ENCODE assay signal across 25 cellular contexts in genomic region chr6:12298017-12298958, GRCh38.
"Had no signal": no experiment of that assay in that cellular context is flagged by ENCODE, and none has a peak within 500 bp of the region (broad histone marks: within the 10 kb centered on the region; RNA-seq: fewer than 3 reads in every experiment).

No MANE protein-coding gene starts in this region.

- DNase-seq: activated CD4-positive, alpha-beta T cell treated with anti-CD3 and anti-CD28 coated beads, Interleukin-2, amount 50 U/mL, for 1 hour; activated CD8-positive, alpha-beta memory T cell treated with anti-CD3 and anti-CD28 coated beads for 24 hours; activated effector memory CD4-positive, alpha-beta T cell treated with anti-CD3 and anti-CD28 coated beads, Interleukin-2, amount 50 U/mL, for 16 hours; activated T-cell treated with anti-CD3 and anti-CD28 coated beads, Interleukin-2, amount 50 U/mL, for 72 hours; effector memory CD8-positive, alpha-beta T cell; foreskin melanocyte; head of caudate nucleus; kidney; occipital lobe; right cardiac atrium; stimulated activated CD4-positive, alpha-beta T cell treated with anti-CD3 and anti-CD28 coated beads, Interleukin-15, amount 100 ng/mL, for 24 hours; stimulated activated CD4-positive, alpha-beta T cell treated with anti-CD3 and anti-CD28 coated beads, Interleukin-2, amount 100 ng/mL, for 48 hours; stimulated activated naive CD8-positive, alpha-beta T cell treated with anti-CD3 and anti-CD28 coated beads, Interleukin-15, amount 100 ng/mL, for 72 hours; T-helper 1 cell; T1000 had no signal

- H3K4me1 ChIP-seq: breast epithelium had no signal

- ATAC-seq: activated CD4-positive, CD25-positive, alpha-beta regulatory T cell treated with anti-CD3 and anti-CD28 coated beads, Interleukin-2, amount 50 U/mL, for 24 hours; activated T-cell treated with anti-CD3 and anti-CD28 coated beads, Interleukin-2, amount 50 U/mL, for 72 hours; effector memory CD8-positive, alpha-beta T cell; left lobe of liver; right cardiac atrium; stimulated activated naive CD8-positive, alpha-beta T cell treated with anti-CD3 and anti-CD28 coated beads, Interleukin-15, amount 100 ng/mL, for 72 hours had no signal

- H3K9me3 Mint-ChIP-seq: activated naive CD4-positive, alpha-beta T cell treated with anti-CD3 and anti-CD28 coated beads, Interleukin-2, amount 50 U/mL, for 24 hours; activated T-cell treated with anti-CD3 and anti-CD28 coated beads, Interleukin-2, amount 50 U/mL, for 72 hours; dendritic cell treated with granulocyte-macrophage colony-stimulating factor and Interleukin-4, amounts not matched to agents 40 ng/mL and 50 ng/mL, for 4 days; effector memory CD8-positive, alpha-beta T cell; stimulated activated naive CD8-positive, alpha-beta T cell treated with anti-CD3 and anti-CD28 coated beads, Interleukin-15, amount 100 ng/mL, for 72 hours had no signal

- H3K27me3 ChIP-seq: ascending aorta, breast epithelium, suprapubic skin had no signal

- H3K36me3 ChIP-seq: ascending aorta, breast epithelium, suprapubic skin had no signal

- H3K4me1 Mint-ChIP-seq: activated naive CD4-positive, alpha-beta T cell treated with anti-CD3 and anti-CD28 coated beads, Interleukin-2, amount 50 U/mL, for 24 hours; stimulated activated naive CD8-positive, alpha-beta T cell treated with anti-CD3 and anti-CD28 coated beads, Interleukin-15, amount 100 ng/mL, for 72 hours had no signal

- H3K9me3 ChIP-seq: ascending aorta, breast epithelium, suprapubic skin had no signal

- H3K4me3 Mint-ChIP-seq: activated naive CD4-positive, alpha-beta T cell treated with anti-CD3 and anti-CD28 coated beads, Interleukin-2, amount 50 U/mL, for 24 hours; activated T-cell treated with anti-CD3 and anti-CD28 coated beads, Interleukin-2, amount 50 U/mL, for 72 hours; dendritic cell treated with granulocyte-macrophage colony-stimulating factor and Interleukin-4, amounts not matched to agents 40 ng/mL and 50 ng/mL, for 4 days; effector memory CD8-positive, alpha-beta T cell; stimulated activated naive CD8-positive, alpha-beta T cell treated with anti-CD3 and anti-CD28 coated beads, Interleukin-15, amount 100 ng/mL, for 72 hours had no signal

- FAIRE-seq: kidney had no signal

- H3K4me3 ChIP-seq: ascending aorta, breast epithelium, lung, skin epidermis, suprapubic skin had no signal

- H3K27ac Mint-ChIP-seq: activated naive CD4-positive, alpha-beta T cell treated with anti-CD3 and anti-CD28 coated beads, Interleukin-2, amount 50 U/mL, for 24 hours; activated T-cell treated with anti-CD3 and anti-CD28 coated beads, Interleukin-2, amount 50 U/mL, for 72 hours; dendritic cell treated with granulocyte-macrophage colony-stimulating factor and Interleukin-4, amounts not matched to agents 40 ng/mL and 50 ng/mL, for 4 days; effector memory CD8-positive, alpha-beta T cell; progenitor cell of endocrine pancreas; stimulated activated naive CD8-positive, alpha-beta T cell treated with anti-CD3 and anti-CD28 coated beads, Interleukin-15, amount 100 ng/mL, for 72 hours had no signal

- H3K27ac ChIP-seq: breast epithelium, skin epidermis, suprapubic skin had no signal
